25 cellular contexts compared by ENCODE assay signal in genomic region chrX:98357146-98357545, GRCh38.
"Had no signal": no experiment of that assay in that cellular context is flagged by ENCODE, and none has a peak within 500 bp of the region (broad histone marks: within the 10 kb centered on the region; RNA-seq: fewer than 3 reads in every experiment).

No MANE protein-coding gene starts in this region.

- H3K4me1 ChIP-seq: body of pancreas, right atrium auricular region, tibial nerve, uterus had no signal

- H3K27ac ChIP-seq: body of pancreas, coronary artery, right atrium auricular region, skin epidermis, tibial nerve, uterus had no signal

- ATAC-seq: activated CD8-positive, alpha-beta T cell treated with anti-CD3 and anti-CD28 coated beads, Interleukin-2, amount 10 ng/mL, durations not matched to agents 7 days and 5 days; activated naive CD4-positive, alpha-beta T cell treated with anti-CD3 and anti-CD28 coated beads, Interleukin-2, amount 50 U/mL, for 72 hours; activated T-cell treated with anti-CD3 and anti-CD28 coated beads, Interleukin-2, amount 50 U/mL, for 72 hours; body of pancreas; esophagus mucosa; left ventricle myocardium superior; naive thymus-derived CD8-positive, alpha-beta T cell had no signal

- H3K4me3 Mint-ChIP-seq: activated B cell treated with CpG ODN at 0.5 μM for 24 hours; activated CD8-positive, alpha-beta T cell treated with anti-CD3 and anti-CD28 coated beads, Interleukin-2, amount 10 ng/mL, durations not matched to agents 7 days and 5 days; activated T-cell treated with anti-CD3 and anti-CD28 coated beads, Interleukin-2, amount 50 U/mL, for 72 hours; central memory CD8-positive, alpha-beta T cell; memory B cell; naive thymus-derived CD8-positive, alpha-beta T cell had no signal

- DNase-seq: activated B cell treated with CpG ODN at 0.5 μM for 24 hours; activated CD4-positive, alpha-beta T cell treated with anti-CD3 and anti-CD28 coated beads for 48 hours; activated CD8-positive, alpha-beta memory T cell treated with anti-CD3 and anti-CD28 coated beads, Interleukin-2, amount 50 U/mL, for 48 hours; activated CD8-positive, alpha-beta T cell treated with anti-CD3 and anti-CD28 coated beads, Interleukin-2, amount 10 ng/mL, durations not matched to agents 7 days and 5 days; activated gamma-delta T cell; activated T-cell treated with anti-CD3 and anti-CD28 coated beads, Interleukin-2, amount 50 U/mL, for 72 hours; body of pancreas; hippocampal formation; kidney glomerular epithelial cell; left ventricle myocardium superior; naive thymus-derived CD8-positive, alpha-beta T cell; stimulated activated CD4-positive, alpha-beta T cell treated with anti-CD3 and anti-CD28 coated beads, Interleukin-4, amount 100 ng/mL, for 4 hours; stimulated activated CD8-positive, alpha-beta memory T cell treated with anti-CD3 and anti-CD28 coated beads, Interleukin-4, amount 100 ng/mL, for 48 hours; stimulated activated naive CD4-positive, alpha-beta T cell treated with Interleukin-2 at 50 U/mL for 16 hours; substantia nigra; uterus had no signal

- H3K36me3 ChIP-seq: right atrium auricular region, tibial nerve, uterus had no signal

- H3K9me3 ChIP-seq: body of pancreas, right atrium auricular region, uterus had no signal

- H3K4me3 ChIP-seq: body of pancreas, coronary artery, right atrium auricular region, skin epidermis, tibial nerve, uterus had no signal

- H3K9me3 Mint-ChIP-seq: activated naive CD4-positive, alpha-beta T cell treated with anti-CD3 and anti-CD28 coated beads, Interleukin-2, amount 50 U/mL, for 72 hours; activated T-cell treated with anti-CD3 and anti-CD28 coated beads, Interleukin-2, amount 50 U/mL, for 72 hours; central memory CD8-positive, alpha-beta T cell had no signal

- H3K27ac Mint-ChIP-seq: activated B cell treated with CpG ODN at 0.5 μM for 24 hours; activated CD8-positive, alpha-beta T cell treated with anti-CD3 and anti-CD28 coated beads, Interleukin-2, amount 10 ng/mL, durations not matched to agents 7 days and 5 days; activated naive CD4-positive, alpha-beta T cell treated with anti-CD3 and anti-CD28 coated beads, Interleukin-2, amount 50 U/mL, for 72 hours; activated T-cell treated with anti-CD3 and anti-CD28 coated beads, Interleukin-2, amount 50 U/mL, for 72 hours; memory B cell; naive thymus-derived CD8-positive, alpha-beta T cell; progenitor cell of endocrine pancreas had no signal

- H3K27me3 ChIP-seq: body of pancreas, right atrium auricular region, tibial nerve, uterus had no signal

- H3K36me3 Mint-ChIP-seq: activated naive CD4-positive, alpha-beta T cell treated with anti-CD3 and anti-CD28 coated beads, Interleukin-2, amount 50 U/mL, for 72 hours; memory B cell; naive thymus-derived CD8-positive, alpha-beta T cell had no signal

- H3K4me1 Mint-ChIP-seq: activated B cell treated with CpG ODN at 0.5 μM for 24 hours; central memory CD8-positive, alpha-beta T cell; memory B cell; naive thymus-derived CD8-positive, alpha-beta T cell had no signal

- H3K27me3 Mint-ChIP-seq: activated B cell treated with CpG ODN at 0.5 μM for 24 hours; central memory CD8-positive, alpha-beta T cell; memory B cell; naive thymus-derived CD8-positive, alpha-beta T cell; progenitor cell of endocrine pancreas had no signal
